Comparison of ENCODE assay signal across 1 cellular context in the genomic region with DNA sequence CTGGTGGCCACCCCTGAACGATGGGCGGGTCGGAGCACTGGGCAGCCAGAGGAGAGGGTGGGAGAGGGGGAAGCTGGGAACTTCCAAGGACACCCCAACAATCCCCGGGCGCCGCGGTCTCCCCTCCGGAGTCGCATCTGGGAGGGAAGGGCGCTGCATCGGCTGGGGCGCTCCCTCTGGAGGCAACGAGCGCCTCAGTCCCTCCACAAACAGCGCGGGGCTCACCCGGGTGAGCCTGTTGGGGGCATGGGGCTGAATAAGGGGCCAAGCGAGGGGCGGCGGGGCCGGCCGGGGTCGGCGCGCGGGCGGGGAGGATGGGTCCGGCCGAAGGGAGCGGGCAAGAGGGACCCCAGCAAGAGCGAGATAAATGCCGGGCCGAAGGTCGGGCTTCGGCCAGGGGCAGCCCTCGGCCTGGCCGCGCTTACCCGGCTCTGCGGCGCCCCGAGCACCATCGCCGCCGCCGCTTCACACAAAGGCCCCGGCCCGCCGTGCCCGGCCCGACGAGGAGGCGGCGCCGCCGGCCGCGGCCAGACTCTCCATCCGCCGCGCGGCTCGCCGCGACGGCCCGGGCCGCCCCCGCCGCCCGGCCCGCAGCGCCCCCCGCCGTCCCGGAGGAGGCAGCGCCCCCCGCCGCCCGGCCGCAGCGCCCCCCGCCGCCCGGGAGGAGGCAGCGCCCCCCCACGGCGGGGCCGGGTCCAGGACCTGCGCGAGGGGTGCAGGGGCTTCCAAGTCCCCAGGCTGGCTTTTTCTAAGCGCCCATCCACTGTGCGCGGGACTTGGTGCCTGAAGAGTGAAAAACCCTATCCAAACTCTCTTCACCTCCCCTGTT.
TF ChIP-seq lines count a peak whose summit lies in the region.

A gene with protein sequence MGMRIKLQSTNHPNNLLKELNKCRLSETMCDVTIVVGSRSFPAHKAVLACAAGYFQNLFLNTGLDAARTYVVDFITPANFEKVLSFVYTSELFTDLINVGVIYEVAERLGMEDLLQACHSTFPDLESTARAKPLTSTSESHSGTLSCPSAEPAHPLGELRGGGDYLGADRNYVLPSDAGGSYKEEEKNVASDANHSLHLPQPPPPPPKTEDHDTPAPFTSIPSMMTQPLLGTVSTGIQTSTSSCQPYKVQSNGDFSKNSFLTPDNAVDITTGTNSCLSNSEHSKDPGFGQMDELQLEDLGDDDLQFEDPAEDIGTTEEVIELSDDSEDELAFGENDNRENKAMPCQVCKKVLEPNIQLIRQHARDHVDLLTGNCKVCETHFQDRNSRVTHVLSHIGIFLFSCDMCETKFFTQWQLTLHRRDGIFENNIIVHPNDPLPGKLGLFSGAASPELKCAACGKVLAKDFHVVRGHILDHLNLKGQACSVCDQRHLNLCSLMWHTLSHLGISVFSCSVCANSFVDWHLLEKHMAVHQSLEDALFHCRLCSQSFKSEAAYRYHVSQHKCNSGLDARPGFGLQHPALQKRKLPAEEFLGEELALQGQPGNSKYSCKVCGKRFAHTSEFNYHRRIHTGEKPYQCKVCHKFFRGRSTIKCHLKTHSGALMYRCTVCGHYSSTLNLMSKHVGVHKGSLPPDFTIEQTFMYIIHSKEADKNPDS (minus strand): TSS at position 567 of the 829 bp plus-strand sequence. CDS start 1,629 bp downstream, outside the sequence.

TF ChIP-seq in SK-N-SH, 30 proteins besides CTCF, POLR2A, EP300 and RAD21 (continued from another document):
- TF ChIP-seq TCF12 (IDR thresholded peaks at IDR 0.05) (no peak), NRF1 (IDR thresholded peaks at IDR 0.05; ENCODE audit: low read depth, low read length) (0 out of 2 replicates have a peak, but pooled peaks have one; percentile 9), GABPA (IDR thresholded peaks at IDR 0.05; ENCODE audit: low read depth) (peak; percentile 26; the same call in 1 of the 2 replicates), NFIC (IDR thresholded peaks at IDR 0.05; ENCODE audit: borderline replicate concordance) (no peak), RFX5 (IDR thresholded peaks at IDR 0.05; ENCODE audit: low read length) (no peak), GATA2 (CRISPR knock-in tag; IDR thresholded peaks at IDR 0.05) (no peak), MXI1 (IDR thresholded peaks at IDR 0.05; ENCODE audit: low read depth, low read length) (0 out of 2 replicates have a peak, but pooled peaks have one; percentile 20)
- TF ChIP-seq, protein P1, sequence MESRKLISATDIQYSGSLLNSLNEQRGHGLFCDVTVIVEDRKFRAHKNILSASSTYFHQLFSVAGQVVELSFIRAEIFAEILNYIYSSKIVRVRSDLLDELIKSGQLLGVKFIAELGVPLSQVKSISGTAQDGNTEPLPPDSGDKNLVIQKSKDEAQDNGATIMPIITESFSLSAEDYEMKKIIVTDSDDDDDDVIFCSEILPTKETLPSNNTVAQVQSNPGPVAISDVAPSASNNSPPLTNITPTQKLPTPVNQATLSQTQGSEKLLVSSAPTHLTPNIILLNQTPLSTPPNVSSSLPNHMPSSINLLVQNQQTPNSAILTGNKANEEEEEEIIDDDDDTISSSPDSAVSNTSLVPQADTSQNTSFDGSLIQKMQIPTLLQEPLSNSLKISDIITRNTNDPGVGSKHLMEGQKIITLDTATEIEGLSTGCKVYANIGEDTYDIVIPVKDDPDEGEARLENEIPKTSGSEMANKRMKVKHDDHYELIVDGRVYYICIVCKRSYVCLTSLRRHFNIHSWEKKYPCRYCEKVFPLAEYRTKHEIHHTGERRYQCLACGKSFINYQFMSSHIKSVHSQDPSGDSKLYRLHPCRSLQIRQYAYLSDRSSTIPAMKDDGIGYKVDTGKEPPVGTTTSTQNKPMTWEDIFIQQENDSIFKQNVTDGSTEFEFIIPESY (IDR thresholded peaks at IDR 0.05; ENCODE audit: borderline replicate concordance, low read depth) = no peak
- TF ChIP-seq, protein P2, sequence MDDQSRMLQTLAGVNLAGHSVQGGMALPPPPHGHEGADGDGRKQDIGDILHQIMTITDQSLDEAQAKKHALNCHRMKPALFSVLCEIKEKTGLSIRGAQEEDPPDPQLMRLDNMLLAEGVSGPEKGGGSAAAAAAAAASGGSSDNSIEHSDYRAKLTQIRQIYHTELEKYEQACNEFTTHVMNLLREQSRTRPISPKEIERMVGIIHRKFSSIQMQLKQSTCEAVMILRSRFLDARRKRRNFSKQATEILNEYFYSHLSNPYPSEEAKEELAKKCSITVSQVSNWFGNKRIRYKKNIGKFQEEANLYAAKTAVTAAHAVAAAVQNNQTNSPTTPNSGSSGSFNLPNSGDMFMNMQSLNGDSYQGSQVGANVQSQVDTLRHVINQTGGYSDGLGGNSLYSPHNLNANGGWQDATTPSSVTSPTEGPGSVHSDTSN (IDR thresholded peaks at IDR 0.05) = no peak
